In genomic region chr2:182904844-182905243, GRCh38 we compare ENCODE assay signal across 20 cellular contexts. TPM values are rescaled to one million over a fixed set of nuclear protein-coding genes. Genes with fewer than 3 reads are reported as not detected.
DNase-seq lines count a peak whose midpoint lies in the region; ATAC-seq lines count a peak whose summit lies in the region.
"Had no signal": no experiment of that assay in that cellular context is flagged by ENCODE, and none has a peak within 500 bp of the region (broad histone marks: within the 10 kb centered on the region; RNA-seq: fewer than 3 reads in every experiment).

No MANE protein-coding gene starts in this region.

- H3K4me2 ChIP-seq in mesenchymal stem cell (ENCODE audit: low read length, poor library complexity, severe bottlenecking), result no peak overlapping the region
- H3K4me2 ChIP-seq: A549 had no signal

- H2BK5ac ChIP-seq in mesenchymal stem cell (ENCODE audit: low read depth, low read length, poor library complexity, severe bottlenecking), result no peak overlapping the region

- H3K9me3 ChIP-seq in mesenchymal stem cell (ENCODE audit: control insufficient read depth, low read length), result no peaks in the 10 kb centered on the region
- H3K9me3 ChIP-seq: A549 had no signal

- no peak overlapping the region for H2BK12ac ChIP-seq in mesenchymal stem cell (ENCODE audit: low read length in 2 of 2)

- intact Hi-C loops in activated CD4-positive, alpha-beta T cell treated with anti-CD3 and anti-CD28 coated beads for 36 hours (cut with DNase I, micrococcal nuclease), result no loop called here

- H2AFZ ChIP-seq in mesenchymal stem cell (ENCODE audit: low read depth, low read length), result no peak overlapping the region

- H3K4me3 ChIP-seq in mesenchymal stem cell (ENCODE audit: insufficient read depth in 1 of 2, low read depth in 1 of 2, low read length in 2 of 2), result no peak overlapping the region
- H3K4me3 ChIP-seq: A549 had no signal

- H4K91ac ChIP-seq in mesenchymal stem cell (ENCODE audit: low read length), result no peak overlapping the region

- H3K27ac Mint-ChIP-seq in activated CD4-positive, alpha-beta T cell treated with anti-CD3 and anti-CD28 coated beads for 36 hours, result no peak overlapping the region
- H3K27ac Mint-ChIP-seq in stimulated activated effector memory CD8-positive, alpha-beta T cell treated with anti-CD3 and anti-CD28 coated beads, Interleukin-12 subunit alpha, Interleukin-12 subunit beta, amount 100 ng/mL, for 72 hours, result no peak overlapping the region
- H3K27ac Mint-ChIP-seq: CD4-positive, alpha-beta T cell; HFFc6 had no signal

- DNase-seq in activated CD4-positive, alpha-beta T cell treated with anti-CD3 and anti-CD28 coated beads for 36 hours, result no peak
- DNase-seq in activated CD4-positive, alpha-beta T cell treated with anti-CD3 and anti-CD28 coated beads, Interleukin-2, amount 50 U/mL, for 48 hours, result no peak
- DNase-seq in NCI-H69 (lab: John Stamatoyannopoulos, UW), result peak; percentile 29
- DNase-seq in mesenchymal stem cell, result no peak
- DNase-seq in stimulated activated effector memory CD8-positive, alpha-beta T cell treated with anti-CD3 and anti-CD28 coated beads, Interleukin-12 subunit alpha, Interleukin-12 subunit beta, amount 100 ng/mL, for 72 hours (ENCODE audit: low spot score in 2 of 2), result no peak
- no peak for DNase-seq in glomerular visceral epithelial cell (ENCODE audit: extremely low spot score)
- DNase-seq: AML-193; Calu3; CD4-positive, alpha-beta T cell; DMS79 treated with DMSO at 0.1 percent for 48 hours; GF-D8; GOT3; H7; HFFc6; IMR-90 had no signal

- no peak overlapping the region for H3K18ac ChIP-seq in mesenchymal stem cell (ENCODE audit: low read depth in 1 of 2, low read length in 2 of 2)

- POLR2A ChIA-PET in activated CD4-positive, alpha-beta T cell treated with anti-CD3 and anti-CD28 coated beads for 36 hours (lab: Charles Lee), result no interaction called here

- no peak overlapping the region for H3K4ac ChIP-seq in mesenchymal stem cell (ENCODE audit: low read depth in 1 of 2, low read length in 2 of 2)

- peak overlapping the region; percentile 2 for H4K8ac ChIP-seq in mesenchymal stem cell (ENCODE audit: low read length)

- H3K27ac ChIP-seq in mesenchymal stem cell (ENCODE audit: low read length, poor library complexity, severe bottlenecking), result no peak overlapping the region
- H3K27ac ChIP-seq: 22Rv1, A549, C4-2B had no signal

- peaks cover 2% of the 10 kb centered on the region for H3K27me3 Mint-ChIP-seq in activated CD4-positive, alpha-beta T cell treated with anti-CD3 and anti-CD28 coated beads for 36 hours
- H3K27me3 Mint-ChIP-seq: CD4-positive, alpha-beta T cell had no signal

- H3K79me1 ChIP-seq in mesenchymal stem cell (replicated peaks; ENCODE audit: low read length, poor library complexity, severe bottlenecking), result peaks cover under 1% of the 10 kb centered on the region

- no peaks in the 10 kb centered on the region for H3K36me3 Mint-ChIP-seq in activated CD4-positive, alpha-beta T cell treated with anti-CD3 and anti-CD28 coated beads for 36 hours (ENCODE audit: low read depth)
- no peaks in the 10 kb centered on the region for H3K36me3 Mint-ChIP-seq in stimulated activated effector memory CD8-positive, alpha-beta T cell treated with anti-CD3 and anti-CD28 coated beads, Interleukin-12 subunit alpha, Interleukin-12 subunit beta, amount 100 ng/mL, for 72 hours

- H3K4me3 Mint-ChIP-seq in activated CD4-positive, alpha-beta T cell treated with anti-CD3 and anti-CD28 coated beads for 36 hours, result no peak overlapping the region
- H3K4me3 Mint-ChIP-seq in stimulated activated effector memory CD8-positive, alpha-beta T cell treated with anti-CD3 and anti-CD28 coated beads, Interleukin-12 subunit alpha, Interleukin-12 subunit beta, amount 100 ng/mL, for 72 hours, result no peak overlapping the region
- H3K4me3 Mint-ChIP-seq: CD4-positive, alpha-beta T cell; HFFc6 had no signal

- no peak overlapping the region for H3K23ac ChIP-seq in mesenchymal stem cell (ENCODE audit: low read length in 2 of 2)

- no peaks in the 10 kb centered on the region for H3K9me3 Mint-ChIP-seq in activated CD4-positive, alpha-beta T cell treated with anti-CD3 and anti-CD28 coated beads for 36 hours (ENCODE audit: low read depth)
- no peaks in the 10 kb centered on the region for H3K9me3 Mint-ChIP-seq in stimulated activated effector memory CD8-positive, alpha-beta T cell treated with anti-CD3 and anti-CD28 coated beads, Interleukin-12 subunit alpha, Interleukin-12 subunit beta, amount 100 ng/mL, for 72 hours
- H3K9me3 Mint-ChIP-seq: CD4-positive, alpha-beta T cell; HFFc6 had no signal

- WGBS in mesenchymal stem cell, result 100% methylated on average over 1 of the region's 1 CpG

- H2BK120ac ChIP-seq in mesenchymal stem cell (ENCODE audit: low read depth, low read length), result no peak overlapping the region

- peaks cover 0 to 18% of the 10 kb centered on the region in 2 experiments for H3K36me3 ChIP-seq in mesenchymal stem cell (ENCODE audit: control insufficient read depth in 1 of 2, insufficient read depth in 2 of 2, low read depth in 1 of 2, low read length in 2 of 2)

- H3K4me1 Mint-ChIP-seq in activated CD4-positive, alpha-beta T cell treated with anti-CD3 and anti-CD28 coated beads for 36 hours, result no peaks in the 10 kb centered on the region
- no peaks in the 10 kb centered on the region for H3K4me1 Mint-ChIP-seq in stimulated activated effector memory CD8-positive, alpha-beta T cell treated with anti-CD3 and anti-CD28 coated beads, Interleukin-12 subunit alpha, Interleukin-12 subunit beta, amount 100 ng/mL, for 72 hours

- no peaks in the 10 kb centered on the region for H3K27me3 ChIP-seq in mesenchymal stem cell (ENCODE audit: control insufficient read depth in 1 of 2, insufficient read depth in 1 of 2, low read length in 2 of 2)

- peak; percentile 26 for ATAC-seq in activated CD4-positive, alpha-beta T cell treated with anti-CD3 and anti-CD28 coated beads for 36 hours
- peak; percentile 65 for ATAC-seq in stimulated activated effector memory CD8-positive, alpha-beta T cell treated with anti-CD3 and anti-CD28 coated beads, Interleukin-12 subunit alpha, Interleukin-12 subunit beta, amount 100 ng/mL, for 72 hours
- no peak for ATAC-seq in GM21717 (IDR thresholded peaks at IDR 0.05; ENCODE audit: unreplicated experiment)
- ATAC-seq: A549, HCT116 had no signal

- no peak overlapping the region for H2AK5ac ChIP-seq in mesenchymal stem cell (ENCODE audit: low read length, severe bottlenecking)

- peaks cover 3% of the 10 kb centered on the region for H3K4me1 ChIP-seq in mesenchymal stem cell (ENCODE audit: control insufficient read depth, insufficient read depth, low read depth, low read length)
- H3K4me1 ChIP-seq: A549 had no signal

- H3K9ac ChIP-seq in mesenchymal stem cell (ENCODE audit: low read length), result no peak overlapping the region

- CTCF ChIA-PET in activated CD4-positive, alpha-beta T cell treated with anti-CD3 and anti-CD28 coated beads for 36 hours (lab: Charles Lee), result no interaction called here

- no peak overlapping the region for H3K14ac ChIP-seq in mesenchymal stem cell (ENCODE audit: low read length in 2 of 2)

- H2BK15ac ChIP-seq in mesenchymal stem cell (ENCODE audit: low read depth, poor library complexity, severe bottlenecking), result no peak overlapping the region

RNA-seq across cellular contexts. Expression of gene FRZB, which starts 38.4 kb away (rescaled TPM):
- total RNA-seq in activated CD4-positive, alpha-beta T cell treated with anti-CD3 and anti-CD28 coated beads for 36 hours, result not detected
- 54.6 TPM for polyA plus RNA-seq in mesenchymal stem cell (2013, experiment 1 of 2)
- polyA plus RNA-seq in mesenchymal stem cell (2013, experiment 2 of 2), result 55.5 TPM
- total RNA-seq: CD4-positive, alpha-beta T cell had no signal
